In the genomic region with DNA sequence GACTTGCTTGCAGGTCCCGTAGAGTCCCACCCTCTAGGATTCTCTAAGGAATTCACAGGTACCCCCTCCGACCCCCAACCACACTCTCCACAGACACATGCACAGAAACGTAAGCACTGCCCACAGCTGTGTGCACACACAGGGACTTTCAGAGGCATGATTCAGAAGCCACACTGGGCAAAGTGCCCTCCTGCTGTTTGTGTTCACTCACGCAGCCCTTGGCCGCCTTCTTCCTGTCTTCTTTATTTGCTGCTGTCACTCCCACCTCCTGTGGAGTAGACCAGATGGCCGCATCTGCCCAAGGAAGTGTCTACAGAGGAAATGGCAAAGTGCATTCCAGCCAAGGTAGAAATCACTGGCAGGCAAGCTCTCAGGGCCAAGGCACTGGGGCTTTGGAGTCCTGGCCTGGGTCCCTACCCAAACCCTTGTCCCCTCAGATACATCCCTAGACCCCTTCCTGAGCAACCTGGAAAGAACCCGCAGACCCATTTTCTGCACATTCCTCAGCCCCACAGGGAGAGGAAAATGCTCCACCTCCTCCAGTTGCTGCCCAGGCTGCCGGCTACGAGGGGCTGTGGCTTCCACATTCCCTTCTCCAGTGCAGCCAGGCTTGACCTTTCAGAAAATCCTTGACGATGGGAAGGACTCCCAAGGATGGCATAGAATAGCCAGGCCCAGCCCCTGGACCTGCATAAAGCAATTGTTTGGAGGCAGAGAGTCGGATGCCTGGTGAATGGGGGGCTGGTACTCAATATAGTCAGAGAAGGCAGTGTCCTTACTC, we compare ENCODE assay signal across 8 cellular contexts. TPM values are rescaled to one million over a fixed set of nuclear protein-coding genes. Genes with fewer than 3 reads are reported as not detected.
A peak's percentile ranks its signal among the peaks of the same experiment; 100 is the strongest.
DNase-seq lines count a peak whose midpoint lies in the region; ATAC-seq, FAIRE-seq and TF ChIP-seq lines count a peak whose summit lies in the region.
"Had no signal": no experiment of that assay in that cellular context is flagged by ENCODE, and none has a peak within 500 bp of the region (broad histone marks: within the 10 kb centered on the region; RNA-seq: fewer than 3 reads in every experiment).

No MANE protein-coding gene starts in this region.

- ATAC-seq in HG02678 (IDR thresholded peaks at IDR 0.05; ENCODE audit: unreplicated experiment) (peak; percentile 63), HG03457 (IDR thresholded peaks at IDR 0.05; ENCODE audit: unreplicated experiment) (no peak)

- H3K36me3 Mint-ChIP-seq in brain, result no peaks in the 10 kb centered on the region

- DNase-seq in GM12891 (ENCODE audit: insufficient read length, low spot score), result no peak
- DNase-seq in NCI-H446 treated with DMSO at 0.1 percent for 48 hours (lab: John Stamatoyannopoulos, UW), result peak; percentile 73
- DNase-seq in midbrain (lab: John Stamatoyannopoulos, UW), result peak; percentile 7
- no peak for DNase-seq in D721Med (ENCODE audit: insufficient read length, low spot score)

- H3K4me1 Mint-ChIP-seq in brain, result peaks cover 29% of the 10 kb centered on the region

- FAIRE-seq in GM12891 (lab: Jason Lieb, UNC), result peak; percentile 83
- FAIRE-seq in D721Med (lab: Jason Lieb, UNC), result no peak
- FAIRE-seq: keratinocyte had no signal

- no peak for TF ChIP-seq POLR2A in GM12891 (IDR thresholded peaks at IDR 0.05; ENCODE audit: low read depth, low read length)

- H3K27me3 Mint-ChIP-seq in brain, result peaks cover 12% of the 10 kb centered on the region

- peak overlapping the region in 3 of 5 experiments; percentile 6 to 44 (median 17) for H3K27ac Mint-ChIP-seq in brain

- no peak for TF ChIP-seq CTCF in brain (conservative IDR thresholded peaks at IDR 0.05)
- no peak for TF ChIP-seq CTCF in D721Med (IDR thresholded peaks at IDR 0.05; ENCODE audit: insufficient read depth, missing control alignments)

- no peak overlapping the region for H3K4me3 Mint-ChIP-seq in brain

- peaks cover 0 to 3% (median 0%) of the 10 kb centered on the region in 5 experiments for H3K9me3 Mint-ChIP-seq in brain

TF ChIP-seq in GM12891, 5 proteins besides CTCF, POLR2A, EP300 and RAD21:
- TF ChIP-seq TAF1 (IDR thresholded peaks at IDR 0.05; ENCODE audit: low read depth, low read length), result no peak
- TF ChIP-seq POU2F2 (IDR thresholded peaks at IDR 0.05; ENCODE audit: low read depth, low read length), result no peak
- no peak for TF ChIP-seq POLR2AphosphoS5 (IDR thresholded peaks at IDR 0.05; ENCODE audit: low read depth, low read length)
- TF ChIP-seq SPI1 (IDR thresholded peaks at IDR 0.05; ENCODE audit: low read depth, low read length), result no peak
- no peak for TF ChIP-seq PAX5 (IDR thresholded peaks at IDR 0.05; ENCODE audit: insufficient read depth, low read length, severe bottlenecking)

RNA-seq across cellular contexts. Expression of a gene that starts 21.6 kb away (rescaled TPM):
- polyA plus RNA-seq in GM12891 (2012; ENCODE audit: low read depth, missing spikeins), result 4.8 TPM
- polyA plus RNA-seq in brain (ENCODE audit: insufficient read depth, low read depth, low replicate concordance), result 1.9 TPM

RNA-seq across cellular contexts. Expression of a gene that starts 49.7 kb away (rescaled TPM):
- polyA plus RNA-seq in GM12891 (2012; ENCODE audit: low read depth, missing spikeins), result 9.7 TPM
- 23.0 TPM for polyA plus RNA-seq in brain (ENCODE audit: insufficient read depth, low read depth, low replicate concordance)

Comparison
In these comparisons a context has a peak if more than half of its experiments do, and no peak if none do; other contexts are left out.
1. DNase-seq: peak in NCI-H446 treated with DMSO at 0.1 percent for 48 hours (single experiment) and midbrain (single experiment); none in GM12891 (single experiment) and D721Med (single experiment).